ENCODE assay signal across 12 cellular contexts in genomic region chr4:4388418-4388817, GRCh38. TPM values are rescaled to one million over a fixed set of nuclear protein-coding genes. Genes with fewer than 3 reads are reported as not detected.
DNase-seq lines count a peak whose midpoint lies in the region; ATAC-seq and TF ChIP-seq lines count a peak whose summit lies in the region.
"Had no signal": no experiment of that assay in that cellular context is flagged by ENCODE, and none has a peak within 500 bp of the region (broad histone marks: within the 10 kb centered on the region; RNA-seq: fewer than 3 reads in every experiment).

No MANE protein-coding gene starts in this region.

- no peak for TF ChIP-seq CTCF in WTC11 (IDR thresholded peaks at IDR 0.05)

- ATAC-seq in WTC11: no peak
- ATAC-seq in stimulated activated memory B cell treated with anti-CD40 and anti-IgM and Interleukin-4, amounts not matched to agents 10 μg/mL and 1 μg/mL and 100 μg/mL, for 72 hours: no peak

- H3K36me3 Mint-ChIP-seq in activated T-cell treated with anti-CD3 and anti-CD28 coated beads, Interleukin-2, amount 50 U/mL, for 24 hours (ENCODE audit: low read depth): no peaks in the 10 kb centered on the region
- H3K36me3 Mint-ChIP-seq in WTC11: peaks cover 3% of the 10 kb centered on the region; the same call in 1 of the 2 replicates
- no peaks in the 10 kb centered on the region for H3K36me3 Mint-ChIP-seq in stimulated activated memory B cell treated with anti-CD40 and anti-IgM and Interleukin-4, amounts not matched to agents 10 μg/mL and 1 μg/mL and 100 μg/mL, for 72 hours

- peaks cover 10% of the 10 kb centered on the region for H3K4me1 Mint-ChIP-seq in activated T-cell treated with anti-CD3 and anti-CD28 coated beads, Interleukin-2, amount 50 U/mL, for 24 hours (ENCODE audit: low read depth)
- H3K4me1 Mint-ChIP-seq in WTC11: peaks cover 10% of the 10 kb centered on the region
- peaks cover 17% of the 10 kb centered on the region for H3K4me1 Mint-ChIP-seq in stimulated activated memory B cell treated with anti-CD40 and anti-IgM and Interleukin-4, amounts not matched to agents 10 μg/mL and 1 μg/mL and 100 μg/mL, for 72 hours

- DNase-seq in activated T-cell treated with anti-CD3 and anti-CD28 coated beads, Interleukin-2, amount 50 U/mL, for 24 hours: no peak
- no peak for DNase-seq in activated T-cell treated with anti-CD3 and anti-CD28 coated beads, Interleukin-2, amount 50 U/mL, for 1 hour
- no peak for DNase-seq in WTC11 (ENCODE audit: low spot score)
- peak; percentile 6 for DNase-seq in fibroblast of peridontal ligament (ENCODE audit: extremely low read depth)
- DNase-seq in NCI-H82 treated with DMSO at 0.1 percent for 48 hours (lab: John Stamatoyannopoulos, UW; ENCODE audit: unreplicated experiment): no peak
- no peak for DNase-seq in HCEC 1CT
- no peak for DNase-seq in activated gamma-delta T cell treated with Interleukin-2 at 50 U/mL for 16 hours
- DNase-seq: activated CD4-positive, alpha-beta T cell treated with anti-CD3 and anti-CD28 coated beads for 1 hour; NCI-H1694; RPMI8226; stimulated activated naive CD4-positive, alpha-beta T cell had no signal

- no peaks in the 10 kb centered on the region for H3K9me3 Mint-ChIP-seq in activated T-cell treated with anti-CD3 and anti-CD28 coated beads, Interleukin-2, amount 50 U/mL, for 24 hours
- H3K9me3 Mint-ChIP-seq in WTC11: no peaks in the 10 kb centered on the region
- H3K9me3 Mint-ChIP-seq in stimulated activated memory B cell treated with anti-CD40 and anti-IgM and Interleukin-4, amounts not matched to agents 10 μg/mL and 1 μg/mL and 100 μg/mL, for 72 hours: no peaks in the 10 kb centered on the region

- POLR2A ChIA-PET in WTC11 (lab: Charles Lee): no interaction called here

- CTCF ChIA-PET in WTC11 (lab: Charles Lee): interaction anchor here (1.5 kb wide), 1 partner anchor 8 kb away, joined by 5 read pairs; no protein-coding TSS in a partner anchor

- peak overlapping the region; percentile 53 for H3K4me3 Mint-ChIP-seq in activated T-cell treated with anti-CD3 and anti-CD28 coated beads, Interleukin-2, amount 50 U/mL, for 24 hours
- H3K4me3 Mint-ChIP-seq in WTC11: peak overlapping the region; percentile 68
- H3K4me3 Mint-ChIP-seq in stimulated activated memory B cell treated with anti-CD40 and anti-IgM and Interleukin-4, amounts not matched to agents 10 μg/mL and 1 μg/mL and 100 μg/mL, for 72 hours: peak overlapping the region; percentile 21

- no peak overlapping the region for H3K27ac Mint-ChIP-seq in activated T-cell treated with anti-CD3 and anti-CD28 coated beads, Interleukin-2, amount 50 U/mL, for 24 hours
- no peak overlapping the region for H3K27ac Mint-ChIP-seq in WTC11
- no peak overlapping the region for H3K27ac Mint-ChIP-seq in stimulated activated memory B cell treated with anti-CD40 and anti-IgM and Interleukin-4, amounts not matched to agents 10 μg/mL and 1 μg/mL and 100 μg/mL, for 72 hours

- H3K27me3 Mint-ChIP-seq in activated T-cell treated with anti-CD3 and anti-CD28 coated beads, Interleukin-2, amount 50 U/mL, for 24 hours: peaks cover 53% of the 10 kb centered on the region
- peaks cover 57% of the 10 kb centered on the region for H3K27me3 Mint-ChIP-seq in WTC11 (ENCODE audit: low read depth)
- peaks cover 83% of the 10 kb centered on the region for H3K27me3 Mint-ChIP-seq in stimulated activated memory B cell treated with anti-CD40 and anti-IgM and Interleukin-4, amounts not matched to agents 10 μg/mL and 1 μg/mL and 100 μg/mL, for 72 hours

TF ChIP-seq in WTC11, 78 proteins besides CTCF, POLR2A, EP300 and RAD21:
- no peak for TF ChIP-seq PRRX2 (CRISPR knock-in tag; IDR thresholded peaks at IDR 0.05)
- no peak for TF ChIP-seq SOX15 (CRISPR knock-in tag; IDR thresholded peaks at IDR 0.05)
- TF ChIP-seq ZNF232 (CRISPR knock-in tag; IDR thresholded peaks at IDR 0.05): no peak
- no peak for TF ChIP-seq NFATC4 (CRISPR knock-in tag; IDR thresholded peaks at IDR 0.05)
- TF ChIP-seq GTF2I (CRISPR knock-in tag; conservative IDR thresholded peaks at IDR 0.05): no peak
- no peak for TF ChIP-seq SMAD3 (CRISPR knock-in tag; IDR thresholded peaks at IDR 0.05; ENCODE audit: borderline replicate concordance)
- no peak for TF ChIP-seq ATF2 (CRISPR knock-in tag; IDR thresholded peaks at IDR 0.05; ENCODE audit: borderline replicate concordance, low read depth)
- TF ChIP-seq ZNF121 (CRISPR knock-in tag; IDR thresholded peaks at IDR 0.05): no peak
- TF ChIP-seq SP1 (CRISPR knock-in tag; conservative IDR thresholded peaks at IDR 0.05): no peak
- TF ChIP-seq CREB1 (CRISPR knock-in tag; IDR thresholded peaks at IDR 0.05): no peak
- no peak for TF ChIP-seq HMGXB4 (CRISPR knock-in tag; IDR thresholded peaks at IDR 0.05)
- TF ChIP-seq MYBL2 (CRISPR knock-in tag; IDR thresholded peaks at IDR 0.05): no peak

RNA-seq across cellular contexts. Expression of gene NSG1, which starts 1.5 kb away (rescaled TPM):
- 20.3 to 24.2 TPM (median 22.3 TPM) in 3 replicates for total RNA-seq in WTC11 (2021)
